9 cellular contexts compared by ENCODE assay signal in the genomic region with DNA sequence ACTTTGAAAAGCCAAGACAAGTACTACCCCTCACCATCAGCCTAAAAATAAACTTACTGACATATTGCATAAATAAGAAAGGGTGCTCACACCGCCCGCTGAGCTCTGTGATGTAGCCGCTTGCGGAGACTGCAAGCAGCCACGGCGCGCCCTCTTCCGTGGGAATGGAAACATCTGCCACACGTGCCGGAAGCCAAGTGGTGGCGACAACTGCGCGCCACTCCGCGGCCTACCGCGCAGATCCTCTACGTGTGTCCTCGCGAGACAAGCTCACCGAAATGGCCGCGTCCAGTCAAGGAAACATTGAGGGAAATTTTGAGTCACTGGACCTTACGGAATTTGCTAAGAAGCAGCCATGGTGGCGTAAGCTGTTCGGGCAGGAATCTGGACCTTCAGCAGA. TPM values are rescaled to one million over a fixed set of nuclear protein-coding genes. Genes with fewer than 3 reads are reported as not detected.
DNase-seq lines count a peak whose midpoint lies in the region; ATAC-seq, FAIRE-seq and TF ChIP-seq lines count a peak whose summit lies in the region.
"Not testable (repeated sequence)": the region's sequence is repeated elsewhere in the genome, so short reads cannot be mapped to it uniquely, and the experiment has no call there.
"Had no signal": no experiment of that assay in that cellular context is flagged by ENCODE, and none has a peak within 500 bp of the region (broad histone marks: within the 10 kb centered on the region; RNA-seq: fewer than 3 reads in every experiment).

No MANE protein-coding gene starts in this region.

- SMC1A ChIA-PET in GM12878 (lab: Charles Lee; ENCODE audit: uncharacterized antibody, unreplicated experiment), result interaction anchor here (2.3 kb wide), 1 partner anchor 10 kb away, joined by 10 read pairs; a partner anchor contains a TSS

- H3K4me1 Mint-ChIP-seq in memory B cell, result not testable (repeated sequence)

- H3K9ac ChIP-seq in GM12878 (ENCODE audit: control insufficient read depth, insufficient read depth, low read length), result not testable (repeated sequence)

- not testable (repeated sequence) for H3K4me1 ChIP-seq in GM12878 (ENCODE audit: control insufficient read depth, insufficient read depth, low read length); foreskin keratinocyte; aorta (ENCODE audit: control insufficient read depth in 1 of 2, insufficient read depth in 2 of 2, low read length in 2 of 2)

- not testable (repeated sequence) for BruUV-seq in GM12878 (replicated peaks; lab: Mats Ljungman, UMichigan)

- TF ChIP-seq POLR2A in GM12878 (IDR thresholded peaks at IDR 0.05; ENCODE audit: low read depth, low read length), result not testable (repeated sequence)

- not testable (repeated sequence) for H3K4me2 ChIP-seq in GM12878 (ENCODE audit: control insufficient read depth, insufficient read depth)

- not testable (repeated sequence) for H3K27me3 ChIP-seq in GM12878 (replicated peaks in 1 of 2; ENCODE audit: control insufficient read depth in 2 of 2, insufficient read depth in 2 of 2, low read length in 1 of 2); foreskin keratinocyte; aorta (ENCODE audit: control insufficient read depth in 1 of 2, insufficient read depth in 2 of 2, low read length in 1 of 2)

- not testable (repeated sequence) for TF ChIP-seq EP300 in GM12878 (IDR thresholded peaks at IDR 0.05; ENCODE audit: borderline replicate concordance in 1 of 2, control insufficient read depth in 1 of 2, low read depth in 2 of 2, low read length in 2 of 2)

- not testable (repeated sequence) for TF ChIP-seq CTCF in GM12878 (IDR thresholded peaks at IDR 0.05 in 2 of 3, conservative IDR thresholded peaks at IDR 0.05 in 1 of 3; ENCODE audit: control insufficient read depth in 2 of 3, extremely low read depth in 1 of 3, insufficient read depth in 1 of 3, low read depth in 3 of 3, low read length in 3 of 3); foreskin keratinocyte (conservative IDR thresholded peaks at IDR 0.05)

- peaks cover 4 to 13% of the 10 kb centered on the region in 2 experiments for H3K36me3 ChIP-seq in GM12878 (ENCODE audit: control insufficient read depth in 2 of 2, insufficient read depth in 2 of 2, low read length in 1 of 2)
- not testable (repeated sequence) for H3K36me3 ChIP-seq in aorta (ENCODE audit: control insufficient read depth in 1 of 2, insufficient read depth in 2 of 2, low read length in 1 of 2)

- intact Hi-C loops in GM12878 (cut with micrococcal nuclease; ENCODE audit: unreplicated experiment); sciatic nerve (cut with DNase I); aorta (cut with DNase I): not testable (repeated sequence)

- CTCF ChIA-PET in GM12878 (lab: Yijun Ruan, JAX), result interaction anchor here (0.9 to 1.5 kb wide), 5 partner anchors 10 to 81 kb away, joined by 3 to 5 read pairs (median 3); no protein-coding TSS in a partner anchor

- H3K4me3 ChIP-seq in GM12878; aorta (ENCODE audit: low read length in 2 of 2): not testable (repeated sequence)

- in situ Hi-C loops in GM12878 (cut with MboI), result not testable (repeated sequence)

- FAIRE-seq in GM12878 (lab: Jason Lieb, UNC), result not testable (repeated sequence)

- not testable (repeated sequence) for DNase-seq in GM12878 (ENCODE audit: low read depth, low spot score); foreskin keratinocyte; memory B cell (ENCODE audit: low spot score in 2 of 2); sciatic nerve (ENCODE audit: low spot score)
- DNase-seq in aorta, result peak; percentile 62 to 84

- POLR2A ChIA-PET in GM12878 (lab: Charles Lee), result not testable (repeated sequence)

- not testable (repeated sequence) for H4K20me1 ChIP-seq in GM12878 (ENCODE audit: control insufficient read depth, insufficient read depth)

- peaks cover 18% of the 10 kb centered on the region for H3K36me3 Mint-ChIP-seq in memory B cell

- not testable (repeated sequence) for H3K9me3 Mint-ChIP-seq in memory B cell

- H3K9me3 ChIP-seq in GM12878 (replicated peaks; ENCODE audit: control insufficient read depth, insufficient read depth, low read length); aorta (ENCODE audit: control insufficient read depth, low read length): not testable (repeated sequence)

- 98% methylated on average over 26 of the region's 26 CpGs for WGBS in GM12878 (ENCODE audit: insufficient coverage, insufficient replicate concordance, low lambda C conversion rate, missing lambda C conversion rate)
- 33 to 57% methylated on average over 26 of the region's 26 CpGs for WGBS in aorta, 2 donors

- peak; percentile 46 for ATAC-seq in GM18498 (IDR thresholded peaks at IDR 0.05; ENCODE audit: unreplicated experiment)
- peak; percentile 58 for ATAC-seq in HG03175 (IDR thresholded peaks at IDR 0.05; ENCODE audit: unreplicated experiment)
- peak; percentile 56 to 60 for ATAC-seq in activated CD4-positive, CD25-positive, alpha-beta regulatory T cell treated with anti-CD3 and anti-CD28 coated beads, Interleukin-2, amount 50 U/mL, for 24 hours
- peak; percentile 51; the same call in 2 of the 3 replicates for ATAC-seq in GM12878
- ATAC-seq in foreskin keratinocyte, result peak; percentile 39
- ATAC-seq in memory B cell (ENCODE audit: low read depth), result peak; percentile 87
- ATAC-seq in sciatic nerve, result peak; percentile 48
- ATAC-seq in aorta (ENCODE audit: low FRiP score), result peak; percentile 81

- H2AFZ ChIP-seq in GM12878 (ENCODE audit: control insufficient read depth, low read depth, low read length), result not testable (repeated sequence)

- TF ChIP-seq RAD21 in GM12878 (IDR thresholded peaks at IDR 0.05; ENCODE audit: insufficient read depth, low read depth, low read length), result not testable (repeated sequence)

- not testable (repeated sequence) for H3K27me3 Mint-ChIP-seq in memory B cell

- H3K79me2 ChIP-seq in GM12878 (ENCODE audit: control insufficient read depth, insufficient read depth, low read length), result not testable (repeated sequence)

- not testable (repeated sequence) for H3K27ac ChIP-seq in GM12878 (ENCODE audit: control insufficient read depth, insufficient read depth); foreskin keratinocyte
- peak overlapping the region in 1 of 2 donors; percentile 22 for H3K27ac ChIP-seq in aorta (ENCODE audit: low read depth in 1 of 2, low read length in 2 of 2)

- RAD21 ChIA-PET in GM12878 (lab: Charles Lee; ENCODE audit: unreplicated experiment), result not testable (repeated sequence)

- H3K27ac Mint-ChIP-seq in memory B cell, result not testable (repeated sequence)

- not testable (repeated sequence) for H3K4me3 Mint-ChIP-seq in memory B cell

RNA-seq across cellular contexts. Expression of a gene that starts 10.3 kb away (rescaled TPM):
- total RNA-seq in GM12878 (2013; cell fraction: nucleolus; rRNA removed), result 66.9 and 73.7 TPM in 2 replicates
- total RNA-seq in GM12878 (2014; rRNA removed), result 492 and 532 TPM in 2 replicates
- total RNA-seq in GM12878 (2014; rRNA removed; fragmentation: Illumina TruSeq; extraction: Trizol), result 855 and 860 TPM in 2 replicates
- 836 and 848 TPM in 2 replicates for total RNA-seq in GM12878 (2021)
- polyA plus RNA-seq in GM12878 (2011; ENCODE audit: low read depth), result 1,276 TPM
- 807 and 1,223 TPM in 2 replicates for polyA plus RNA-seq in GM12878 (2011; rRNA removed)
- polyA plus RNA-seq in GM12878 (2011; cell fraction: cytosol; rRNA removed), result 414 and 476 TPM in 2 replicates
- polyA plus RNA-seq in GM12878 (2011; cell fraction: nucleus; rRNA removed), result 251 and 283 TPM in 2 replicates
- polyA plus RNA-seq in GM12878 (2012), result 1,031 and 1,134 TPM in 2 replicates
- polyA plus RNA-seq in GM12878 (2014; fragmentation: Illumina TruSeq; extraction: Trizol), result 1,650 and 1,701 TPM in 2 replicates
- 1,000 to 10,000 TPM; 1,064 to 1,108 TPM for polyA plus RNA-seq in GM12878 (2014; fragmentation: Nextera tagmentation; extraction: Ambion mirVana)
- polyA plus RNA-seq in GM12878 (2014; rRNA removed), result 830 and 886 TPM in 2 replicates
- polyA plus RNA-seq in GM12878 (2016; fragmentation: Nextera tagmentation; extraction: Ambion mirVana), result 100 to 1,000 TPM; 922 to 993 TPM
- polyA minus RNA-seq in GM12878 (2011; rRNA and poly(A)+ RNA removed), result 342 and 537 TPM in 2 replicates
- polyA minus RNA-seq in GM12878 (2011; cell fraction: cytosol; rRNA and poly(A)+ RNA removed), result 199 and 249 TPM in 2 replicates
- 67.9 and 87.3 TPM in 2 replicates for polyA minus RNA-seq in GM12878 (2011; cell fraction: nucleus; rRNA and poly(A)+ RNA removed)
- 621 and 729 TPM in 2 replicates for total RNA-seq in foreskin keratinocyte
- polyA plus RNA-seq in foreskin keratinocyte, result 917 and 1,042 TPM in 2 replicates
- 508 TPM for total RNA-seq in sciatic nerve
- total RNA-seq in aorta, result 100 to 1,000 TPM; 393 to 484 TPM
- polyA plus RNA-seq in aorta, result 1,000 to 10,000 TPM in 1 of 2 donors, 100 to 1,000 TPM in 1; 653 to 1,015 TPM

RNA-seq across cellular contexts. Expression of a gene that starts 56.9 kb away (rescaled TPM):
- 89.7 and 110 TPM in 2 replicates for total RNA-seq in GM12878 (2013; cell fraction: nucleolus; rRNA removed)
- total RNA-seq in GM12878 (2014; rRNA removed) (23.7 and 28.4 TPM in 2 replicates), GM12878 (2014; rRNA removed; fragmentation: Illumina TruSeq; extraction: Trizol) (17.3 and 18.2 TPM in 2 replicates), GM12878 (2021) (12.8 and 13.3 TPM in 2 replicates), foreskin keratinocyte (11.3 and 11.4 TPM in 2 replicates), sciatic nerve (28.0 TPM), aorta (10 to 100 TPM; 19.5 to 26.4 TPM)
- 8.2 TPM for polyA plus RNA-seq in GM12878 (2011; ENCODE audit: low read depth)
- polyA plus RNA-seq in GM12878 (2011; rRNA removed) (47.1 and 77.2 TPM in 2 replicates), GM12878 (2014; fragmentation: Illumina TruSeq; extraction: Trizol) (12.3 and 15.1 TPM in 2 replicates), GM12878 (2014; fragmentation: Nextera tagmentation; extraction: Ambion mirVana) (10 to 100 TPM; 19.4 to 31.3 TPM), GM12878 (2014; rRNA removed) (15.1 and 20.2 TPM in 2 replicates), GM12878 (2016; fragmentation: Nextera tagmentation; extraction: Ambion mirVana) (10 to 100 TPM; 30.2 to 32.6 TPM), foreskin keratinocyte (5.3 and 7.5 TPM in 2 replicates), aorta (10 to 100 TPM; 21.8 to 29.9 TPM)
- polyA plus RNA-seq in GM12878 (2011; cell fraction: cytosol; rRNA removed), result 11.7 and 11.8 TPM in 2 replicates
- 57.5 and 76.8 TPM in 2 replicates for polyA plus RNA-seq in GM12878 (2011; cell fraction: nucleus; rRNA removed)
- 15.3 and 24.4 TPM in 2 replicates for polyA plus RNA-seq in GM12878 (2012)
- polyA minus RNA-seq in GM12878 (2011; rRNA and poly(A)+ RNA removed), result 9.8 and 15.6 TPM in 2 replicates
- 3.5 and 11.3 TPM in 2 replicates for polyA minus RNA-seq in GM12878 (2011; cell fraction: cytosol; rRNA and poly(A)+ RNA removed)
- 27.6 and 31.1 TPM in 2 replicates for polyA minus RNA-seq in GM12878 (2011; cell fraction: nucleus; rRNA and poly(A)+ RNA removed)

RNA-seq across cellular contexts. Expression of a gene that starts 57.0 kb away (rescaled TPM):
- 128 and 152 TPM in 2 replicates for total RNA-seq in GM12878 (2013; cell fraction: nucleolus; rRNA removed)
- total RNA-seq in GM12878 (2014; rRNA removed), result 27.7 and 35.5 TPM in 2 replicates
- 33.6 and 39.4 TPM in 2 replicates for total RNA-seq in GM12878 (2014; rRNA removed; fragmentation: Illumina TruSeq; extraction: Trizol)
- 32.2 and 36.7 TPM in 2 replicates for total RNA-seq in GM12878 (2021)
- polyA plus RNA-seq in GM12878 (2011; ENCODE audit: low read depth), result 6.1 TPM
- polyA plus RNA-seq in GM12878 (2011; rRNA removed), result 29.7 and 41.4 TPM in 2 replicates
- polyA plus RNA-seq in GM12878 (2011; cell fraction: cytosol; rRNA removed), result 16.4 and 17.3 TPM in 2 replicates
- polyA plus RNA-seq in GM12878 (2011; cell fraction: nucleus; rRNA removed), result 49.5 and 59.6 TPM in 2 replicates
- polyA plus RNA-seq in GM12878 (2012), result 11.6 and 15.5 TPM in 2 replicates
- polyA plus RNA-seq in GM12878 (2014; fragmentation: Illumina TruSeq; extraction: Trizol), result 30.7 and 37.6 TPM in 2 replicates
- polyA plus RNA-seq in GM12878 (2014; fragmentation: Nextera tagmentation; extraction: Ambion mirVana), result 10 to 100 TPM; 22.5 to 24.9 TPM
- polyA plus RNA-seq in GM12878 (2014; rRNA removed), result 21.3 and 29.5 TPM in 2 replicates
- 10 to 100 TPM; 28.9 to 33.8 TPM for polyA plus RNA-seq in GM12878 (2016; fragmentation: Nextera tagmentation; extraction: Ambion mirVana)
- polyA minus RNA-seq in GM12878 (2011; rRNA and poly(A)+ RNA removed), result 39.0 and 45.1 TPM in 2 replicates
- 9.9 and 11.7 TPM in 2 replicates for polyA minus RNA-seq in GM12878 (2011; cell fraction: cytosol; rRNA and poly(A)+ RNA removed)
- 64.8 and 81.9 TPM in 2 replicates for polyA minus RNA-seq in GM12878 (2011; cell fraction: nucleus; rRNA and poly(A)+ RNA removed)
- 21.0 and 25.5 TPM in 2 replicates for total RNA-seq in foreskin keratinocyte
- polyA plus RNA-seq in foreskin keratinocyte, result 7.8 and 10.4 TPM in 2 replicates
- total RNA-seq in sciatic nerve, result 18.5 TPM
- total RNA-seq in aorta, result 10 to 100 TPM; 12.4 to 17.0 TPM
- polyA plus RNA-seq in aorta, result 1 to 10 TPM; 5.0 to 8.5 TPM

RNA-seq across cellular contexts. Expression of a gene that starts 59.9 kb away (rescaled TPM):
- not detected in 2 replicates for total RNA-seq in GM12878 (2013; cell fraction: nucleolus; rRNA removed)
- total RNA-seq in GM12878 (2014; rRNA removed) (not detected in 2 replicates), GM12878 (2014; rRNA removed; fragmentation: Illumina TruSeq; extraction: Trizol) (not detected in 2 replicates), GM12878 (2021) (not detected in 2 replicates), foreskin keratinocyte (28.0 and 30.9 TPM in 2 replicates), sciatic nerve (99.3 TPM), aorta (10 to 100 TPM in 1 of 2 donors, 1 to 10 TPM in 1; 9.9 to 15.2 TPM)
- not detected for polyA plus RNA-seq in GM12878 (2011; ENCODE audit: low read depth)
- polyA plus RNA-seq in GM12878 (2011; rRNA removed) (not detected in 2 replicates), GM12878 (2014; fragmentation: Illumina TruSeq; extraction: Trizol) (not detected in 2 replicates), GM12878 (2014; fragmentation: Nextera tagmentation; extraction: Ambion mirVana) (not detected), GM12878 (2014; rRNA removed) (not detected in 2 replicates), GM12878 (2016; fragmentation: Nextera tagmentation; extraction: Ambion mirVana) (not detected), foreskin keratinocyte (35.0 and 37.7 TPM in 2 replicates), aorta (1 to 10 TPM in 1 of 2 donors, under 1 TPM in 1; 0.25 to 6.7 TPM)
- not detected in 2 replicates for polyA plus RNA-seq in GM12878 (2011; cell fraction: cytosol; rRNA removed)
- not detected in 2 replicates for polyA plus RNA-seq in GM12878 (2011; cell fraction: nucleus; rRNA removed)
- 0.04 and 0.18 TPM in 2 replicates for polyA plus RNA-seq in GM12878 (2012)
- not detected in 2 replicates for polyA minus RNA-seq in GM12878 (2011; rRNA and poly(A)+ RNA removed)
- not detected in 2 replicates for polyA minus RNA-seq in GM12878 (2011; cell fraction: cytosol; rRNA and poly(A)+ RNA removed)
- polyA minus RNA-seq in GM12878 (2011; cell fraction: nucleus; rRNA and poly(A)+ RNA removed), result not detected in 2 replicates
- polyA plus RNA-seq: CD8-positive, alpha-beta memory T cell had no signal
